1 cellular context compared by ENCODE assay signal in the genomic region with DNA sequence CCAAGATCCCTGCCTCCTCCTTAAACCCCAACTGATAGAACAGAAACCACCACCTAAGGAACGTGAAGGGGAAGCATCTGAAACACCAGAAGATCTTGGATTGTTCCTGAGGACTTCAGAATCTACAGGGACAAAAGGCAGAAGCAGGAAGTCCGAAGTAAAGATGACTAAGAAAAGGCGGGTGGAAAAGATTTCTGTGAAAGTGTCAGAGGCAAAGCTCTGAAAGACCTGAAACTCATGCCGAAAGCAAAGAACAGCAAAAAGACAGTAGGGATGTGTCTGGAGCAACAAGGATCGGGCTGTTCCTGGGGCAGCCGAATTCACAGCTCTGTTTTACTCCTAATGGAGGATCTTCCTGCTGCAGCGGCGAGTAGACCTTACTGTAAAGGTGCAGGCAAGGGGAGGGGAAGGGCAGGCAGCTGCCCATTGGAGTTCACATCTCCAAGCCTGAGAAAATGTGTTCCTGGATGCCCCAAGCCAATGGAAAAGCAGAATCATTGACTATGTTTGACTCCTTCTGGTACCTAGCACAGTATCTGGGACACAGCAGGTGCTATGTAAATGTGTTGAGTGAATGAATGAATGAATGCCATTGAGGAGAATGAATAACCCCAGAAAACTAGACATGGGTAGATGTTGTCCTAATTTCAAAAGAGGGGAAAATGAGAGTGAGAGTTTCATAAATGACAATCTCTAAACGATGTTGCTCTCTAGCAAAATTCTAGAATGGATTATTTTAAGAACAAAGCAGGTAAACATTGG.
A peak's percentile ranks its signal among the peaks of the same experiment; 100 is the strongest.
TF ChIP-seq lines count a peak whose summit lies in the region.

No MANE protein-coding gene starts in this region.

TF ChIP-seq in K562, 482 proteins besides CTCF, POLR2A, EP300 and RAD21 (continued from another document and continues in another):
- TF ChIP-seq PHF8 (IDR thresholded peaks at IDR 0.05; ENCODE audit: borderline replicate concordance, low read length) (peak; percentile 9; the same call in 1 of the 2 replicates), SOX6 (IDR thresholded peaks at IDR 0.05) (no peak), PTRF (tag; IDR thresholded peaks at IDR 0.05) (no peak), GABPA (tag; conservative IDR thresholded peaks at IDR 0.05; ENCODE audit: low read depth) (no peak), ZNF280A (IDR thresholded peaks at IDR 0.05; ENCODE audit: low read depth, partially characterized antibody) (no peak), KLF1 (tag; IDR thresholded peaks at IDR 0.05) (no peak), NCOA6 (IDR thresholded peaks at IDR 0.05) (no peak), ATF4 (CRISPR knock-in tag; IDR thresholded peaks at IDR 0.05) (no peak), CHCHD3 (CRISPR knock-in tag; IDR thresholded peaks at IDR 0.05) (no peak), COPS2 (conservative IDR thresholded peaks at IDR 0.05) (no peak), SP1 (CRISPR knock-in tag; IDR thresholded peaks at IDR 0.05) (0 out of 2 replicates have a peak, but pooled peaks have one; percentile 6), NFE2L1 (tag; IDR thresholded peaks at IDR 0.05; ENCODE audit: borderline replicate concordance, low read depth) (no peak), ETV1 (tag; conservative IDR thresholded peaks at IDR 0.05; ENCODE audit: low read depth) (no peak), SIX5 (IDR thresholded peaks at IDR 0.05; ENCODE audit: borderline replicate concordance in 1 of 2, insufficient read depth in 1 of 2, low read depth in 1 of 2, low read length in 2 of 2) (no peak), ZNF586 (CRISPR knock-in tag; conservative IDR thresholded peaks at IDR 0.05) (no peak), DPF2 (IDR thresholded peaks at IDR 0.05) (peak; percentile 10), CCNT2 (IDR thresholded peaks at IDR 0.05; ENCODE audit: borderline replicate concordance, extremely low read depth, insufficient read length, low read depth, low read length) (no peak), KDM5B (IDR thresholded peaks at IDR 0.05; ENCODE audit: insufficient replicate concordance, low read depth, low read length) (peak; percentile 7), HDAC2 (IDR thresholded peaks at IDR 0.05) (no peak; the same call in 1 of the 2 replicates), ARID1B (IDR thresholded peaks at IDR 0.05) (no peak), SMARCE1 (IDR thresholded peaks at IDR 0.05) (peak; percentile 65; the same call in 1 of the 2 replicates), NR2C1 (IDR thresholded peaks at IDR 0.05) (no peak), NR2C1 (tag; IDR thresholded peaks at IDR 0.05) (no peak), FOXM1 (IDR thresholded peaks at IDR 0.05; ENCODE audit: low read depth) (no peak), FOXM1 (CRISPR knock-in tag; IDR thresholded peaks at IDR 0.05; ENCODE audit: low read depth) (no peak), CBX3 (IDR thresholded peaks at IDR 0.05; ENCODE audit: borderline replicate concordance in 1 of 2, low read length in 2 of 2) (peak in 1 of 2 experiments; percentile 10; a peak in 1 of 3 replicates)
- TF ChIP-seq, protein P1, sequence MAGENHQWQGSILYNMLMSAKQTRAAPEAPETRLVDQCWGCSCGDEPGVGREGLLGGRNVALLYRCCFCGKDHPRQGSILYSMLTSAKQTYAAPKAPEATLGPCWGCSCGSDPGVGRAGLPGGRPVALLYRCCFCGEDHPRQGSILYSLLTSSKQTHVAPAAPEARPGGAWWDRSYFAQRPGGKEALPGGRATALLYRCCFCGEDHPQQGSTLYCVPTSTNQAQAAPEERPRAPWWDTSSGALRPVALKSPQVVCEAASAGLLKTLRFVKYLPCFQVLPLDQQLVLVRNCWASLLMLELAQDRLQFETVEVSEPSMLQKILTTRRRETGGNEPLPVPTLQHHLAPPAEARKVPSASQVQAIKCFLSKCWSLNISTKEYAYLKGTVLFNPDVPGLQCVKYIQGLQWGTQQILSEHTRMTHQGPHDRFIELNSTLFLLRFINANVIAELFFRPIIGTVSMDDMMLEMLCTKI (IDR thresholded peaks at IDR 0.05; ENCODE audit: partially characterized antibody) = no peak
- TF ChIP-seq, protein P2, sequence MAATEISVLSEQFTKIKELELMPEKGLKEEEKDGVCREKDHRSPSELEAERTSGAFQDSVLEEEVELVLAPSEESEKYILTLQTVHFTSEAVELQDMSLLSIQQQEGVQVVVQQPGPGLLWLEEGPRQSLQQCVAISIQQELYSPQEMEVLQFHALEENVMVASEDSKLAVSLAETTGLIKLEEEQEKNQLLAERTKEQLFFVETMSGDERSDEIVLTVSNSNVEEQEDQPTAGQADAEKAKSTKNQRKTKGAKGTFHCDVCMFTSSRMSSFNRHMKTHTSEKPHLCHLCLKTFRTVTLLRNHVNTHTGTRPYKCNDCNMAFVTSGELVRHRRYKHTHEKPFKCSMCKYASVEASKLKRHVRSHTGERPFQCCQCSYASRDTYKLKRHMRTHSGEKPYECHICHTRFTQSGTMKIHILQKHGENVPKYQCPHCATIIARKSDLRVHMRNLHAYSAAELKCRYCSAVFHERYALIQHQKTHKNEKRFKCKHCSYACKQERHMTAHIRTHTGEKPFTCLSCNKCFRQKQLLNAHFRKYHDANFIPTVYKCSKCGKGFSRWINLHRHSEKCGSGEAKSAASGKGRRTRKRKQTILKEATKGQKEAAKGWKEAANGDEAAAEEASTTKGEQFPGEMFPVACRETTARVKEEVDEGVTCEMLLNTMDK (IDR thresholded peaks at IDR 0.05; ENCODE audit: borderline replicate concordance, insufficient read depth, low read depth, low read length, poor library complexity, severe bottlenecking) = no peak
- TF ChIP-seq, protein P3, sequence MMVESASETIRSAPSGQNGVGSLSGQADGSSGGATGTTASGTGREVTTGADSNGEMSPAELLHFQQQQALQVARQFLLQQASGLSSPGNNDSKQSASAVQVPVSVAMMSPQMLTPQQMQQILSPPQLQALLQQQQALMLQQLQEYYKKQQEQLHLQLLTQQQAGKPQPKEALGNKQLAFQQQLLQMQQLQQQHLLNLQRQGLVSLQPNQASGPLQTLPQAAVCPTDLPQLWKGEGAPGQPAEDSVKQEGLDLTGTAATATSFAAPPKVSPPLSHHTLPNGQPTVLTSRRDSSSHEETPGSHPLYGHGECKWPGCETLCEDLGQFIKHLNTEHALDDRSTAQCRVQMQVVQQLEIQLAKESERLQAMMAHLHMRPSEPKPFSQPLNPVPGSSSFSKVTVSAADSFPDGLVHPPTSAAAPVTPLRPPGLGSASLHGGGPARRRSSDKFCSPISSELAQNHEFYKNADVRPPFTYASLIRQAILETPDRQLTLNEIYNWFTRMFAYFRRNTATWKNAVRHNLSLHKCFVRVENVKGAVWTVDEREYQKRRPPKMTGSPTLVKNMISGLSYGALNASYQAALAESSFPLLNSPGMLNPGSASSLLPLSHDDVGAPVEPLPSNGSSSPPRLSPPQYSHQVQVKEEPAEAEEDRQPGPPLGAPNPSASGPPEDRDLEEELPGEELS (CRISPR knock-in tag; IDR thresholded peaks at IDR 0.05; ENCODE audit: borderline replicate concordance) = no peak
- TF ChIP-seq, protein P4, sequence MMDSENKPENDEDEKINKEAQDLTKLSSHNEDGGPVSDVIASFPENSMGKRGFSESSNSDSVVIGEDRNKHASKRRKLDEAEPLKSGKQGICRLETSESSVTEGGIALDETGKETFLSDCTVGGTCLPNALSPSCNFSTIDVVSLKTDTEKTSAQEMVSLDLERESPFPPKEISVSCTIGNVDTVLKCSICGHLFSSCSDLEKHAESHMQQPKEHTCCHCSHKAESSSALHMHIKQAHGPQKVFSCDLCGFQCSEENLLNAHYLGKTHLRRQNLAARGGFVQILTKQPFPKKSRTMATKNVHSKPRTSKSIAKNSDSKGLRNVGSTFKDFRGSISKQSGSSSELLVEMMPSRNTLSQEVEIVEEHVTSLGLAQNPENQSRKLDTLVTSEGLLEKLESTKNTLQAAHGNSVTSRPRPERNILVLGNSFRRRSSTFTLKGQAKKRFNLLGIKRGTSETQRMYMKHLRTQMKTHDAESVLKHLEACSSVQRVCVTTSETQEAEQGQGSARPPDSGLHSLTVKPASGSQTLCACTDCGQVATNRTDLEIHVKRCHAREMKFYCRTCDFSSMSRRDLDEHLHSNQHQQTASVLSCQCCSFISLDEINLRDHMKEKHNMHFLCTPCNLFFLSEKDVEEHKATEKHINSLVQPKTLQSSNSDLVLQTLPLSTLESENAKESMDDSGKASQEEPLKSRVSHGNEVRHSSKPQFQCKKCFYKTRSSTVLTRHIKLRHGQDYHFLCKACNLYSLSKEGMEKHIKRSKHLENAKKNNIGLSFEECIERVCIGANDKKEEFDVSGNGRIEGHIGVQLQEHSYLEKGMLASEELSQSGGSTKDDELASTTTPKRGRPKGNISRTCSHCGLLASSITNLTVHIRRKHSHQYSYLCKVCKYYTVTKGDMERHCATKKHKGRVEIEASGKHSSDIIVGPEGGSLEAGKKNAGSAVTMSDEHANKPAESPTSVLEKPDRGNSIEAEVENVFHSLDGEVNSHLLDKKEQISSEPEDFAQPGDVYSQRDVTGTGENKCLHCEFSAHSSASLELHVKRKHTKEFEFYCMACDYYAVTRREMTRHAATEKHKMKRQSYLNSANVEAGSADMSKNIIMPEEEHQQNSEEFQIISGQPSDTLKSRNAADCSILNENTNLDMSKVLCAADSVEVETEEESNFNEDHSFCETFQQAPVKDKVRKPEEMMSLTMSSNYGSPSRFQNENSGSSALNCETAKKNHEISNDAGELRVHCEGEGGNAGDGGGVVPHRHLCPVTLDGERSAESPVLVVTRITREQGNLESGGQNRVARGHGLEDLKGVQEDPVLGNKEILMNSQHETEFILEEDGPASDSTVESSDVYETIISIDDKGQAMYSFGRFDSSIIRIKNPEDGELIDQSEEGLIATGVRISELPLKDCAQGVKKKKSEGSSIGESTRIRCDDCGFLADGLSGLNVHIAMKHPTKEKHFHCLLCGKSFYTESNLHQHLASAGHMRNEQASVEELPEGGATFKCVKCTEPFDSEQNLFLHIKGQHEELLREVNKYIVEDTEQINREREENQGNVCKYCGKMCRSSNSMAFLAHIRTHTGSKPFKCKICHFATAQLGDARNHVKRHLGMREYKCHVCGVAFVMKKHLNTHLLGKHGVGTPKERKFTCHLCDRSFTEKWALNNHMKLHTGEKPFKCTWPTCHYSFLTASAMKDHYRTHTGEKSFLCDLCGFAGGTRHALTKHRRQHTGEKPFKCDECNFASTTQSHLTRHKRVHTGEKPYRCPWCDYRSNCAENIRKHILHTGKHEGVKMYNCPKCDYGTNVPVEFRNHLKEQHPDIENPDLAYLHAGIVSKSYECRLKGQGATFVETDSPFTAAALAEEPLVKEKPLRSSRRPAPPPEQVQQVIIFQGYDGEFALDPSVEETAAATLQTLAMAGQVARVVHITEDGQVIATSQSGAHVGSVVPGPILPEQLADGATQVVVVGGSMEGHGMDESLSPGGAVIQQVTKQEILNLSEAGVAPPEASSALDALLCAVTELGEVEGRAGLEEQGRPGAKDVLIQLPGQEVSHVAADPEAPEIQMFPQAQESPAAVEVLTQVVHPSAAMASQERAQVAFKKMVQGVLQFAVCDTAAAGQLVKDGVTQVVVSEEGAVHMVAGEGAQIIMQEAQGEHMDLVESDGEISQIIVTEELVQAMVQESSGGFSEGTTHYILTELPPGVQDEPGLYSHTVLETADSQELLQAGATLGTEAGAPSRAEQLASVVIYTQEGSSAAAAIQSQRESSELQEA (IDR thresholded peaks at IDR 0.05; ENCODE audit: low read depth) = no peak
- TF ChIP-seq, protein P5, sequence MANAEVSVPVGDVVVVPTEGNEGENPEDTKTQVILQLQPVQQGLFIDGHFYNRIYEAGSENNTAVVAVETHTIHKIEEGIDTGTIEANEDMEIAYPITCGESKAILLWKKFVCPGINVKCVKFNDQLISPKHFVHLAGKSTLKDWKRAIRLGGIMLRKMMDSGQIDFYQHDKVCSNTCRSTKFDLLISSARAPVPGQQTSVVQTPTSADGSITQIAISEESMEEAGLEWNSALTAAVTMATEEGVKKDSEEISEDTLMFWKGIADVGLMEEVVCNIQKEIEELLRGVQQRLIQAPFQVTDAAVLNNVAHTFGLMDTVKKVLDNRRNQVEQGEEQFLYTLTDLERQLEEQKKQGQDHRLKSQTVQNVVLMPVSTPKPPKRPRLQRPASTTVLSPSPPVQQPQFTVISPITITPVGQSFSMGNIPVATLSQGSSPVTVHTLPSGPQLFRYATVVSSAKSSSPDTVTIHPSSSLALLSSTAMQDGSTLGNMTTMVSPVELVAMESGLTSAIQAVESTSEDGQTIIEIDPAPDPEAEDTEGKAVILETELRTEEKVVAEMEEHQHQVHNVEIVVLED (CRISPR knock-in tag; IDR thresholded peaks at IDR 0.05) = no peak
- TF ChIP-seq, protein P6, sequence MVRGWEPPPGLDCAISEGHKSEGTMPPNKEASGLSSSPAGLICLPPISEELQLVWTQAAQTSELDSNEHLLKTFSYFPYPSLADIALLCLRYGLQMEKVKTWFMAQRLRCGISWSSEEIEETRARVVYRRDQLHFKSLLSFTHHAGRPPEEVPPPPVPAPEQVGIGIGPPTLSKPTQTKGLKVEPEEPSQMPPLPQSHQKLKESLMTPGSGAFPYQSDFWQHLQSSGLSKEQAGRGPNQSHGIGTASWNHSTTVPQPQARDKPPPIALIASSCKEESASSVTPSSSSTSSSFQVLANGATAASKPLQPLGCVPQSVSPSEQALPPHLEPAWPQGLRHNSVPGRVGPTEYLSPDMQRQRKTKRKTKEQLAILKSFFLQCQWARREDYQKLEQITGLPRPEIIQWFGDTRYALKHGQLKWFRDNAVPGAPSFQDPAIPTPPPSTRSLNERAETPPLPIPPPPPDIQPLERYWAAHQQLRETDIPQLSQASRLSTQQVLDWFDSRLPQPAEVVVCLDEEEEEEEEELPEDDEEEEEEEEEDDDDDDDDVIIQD (CRISPR knock-in tag; IDR thresholded peaks at IDR 0.05) = no peak
- TF ChIP-seq, protein P7, sequence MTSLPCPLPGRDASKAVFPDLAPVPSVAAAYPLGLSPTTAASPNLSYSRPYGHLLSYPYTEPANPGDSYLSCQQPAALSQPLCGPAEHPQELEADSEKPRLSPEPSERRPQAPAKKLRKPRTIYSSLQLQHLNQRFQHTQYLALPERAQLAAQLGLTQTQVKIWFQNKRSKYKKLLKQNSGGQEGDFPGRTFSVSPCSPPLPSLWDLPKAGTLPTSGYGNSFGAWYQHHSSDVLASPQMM (CRISPR knock-in tag; IDR thresholded peaks at IDR 0.05) = no peak
- TF ChIP-seq, protein P8, sequence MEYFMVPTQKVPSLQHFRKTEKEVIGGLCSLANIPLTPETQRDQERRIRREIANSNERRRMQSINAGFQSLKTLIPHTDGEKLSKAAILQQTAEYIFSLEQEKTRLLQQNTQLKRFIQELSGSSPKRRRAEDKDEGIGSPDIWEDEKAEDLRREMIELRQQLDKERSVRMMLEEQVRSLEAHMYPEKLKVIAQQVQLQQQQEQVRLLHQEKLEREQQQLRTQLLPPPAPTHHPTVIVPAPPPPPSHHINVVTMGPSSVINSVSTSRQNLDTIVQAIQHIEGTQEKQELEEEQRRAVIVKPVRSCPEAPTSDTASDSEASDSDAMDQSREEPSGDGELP (CRISPR knock-in tag; IDR thresholded peaks at IDR 0.05; ENCODE audit: borderline replicate concordance) = peak; percentile 6; the same call in 1 of the 2 replicates
